ENCODE assay signal across 31 cellular contexts in the genomic region with DNA sequence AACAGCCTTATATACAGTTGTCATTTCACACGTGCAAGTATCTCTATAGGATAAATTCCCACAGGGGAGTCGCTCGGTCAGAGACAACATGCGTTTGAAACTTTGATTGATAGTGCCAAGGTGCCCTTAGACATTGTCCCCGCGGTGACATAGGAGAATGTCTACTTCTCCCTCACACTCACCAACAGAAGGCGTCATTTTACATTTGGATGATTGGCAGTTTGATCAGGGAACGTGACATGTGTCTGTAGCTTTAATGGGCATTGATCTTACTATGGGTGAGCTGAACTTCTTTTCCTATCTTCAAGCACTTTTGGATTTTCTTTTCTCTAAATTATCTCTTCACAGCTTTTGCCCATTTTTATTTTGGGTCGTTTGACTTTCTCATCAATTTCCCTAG. TPM values are rescaled to one million over a fixed set of nuclear protein-coding genes. Genes with fewer than 3 reads are reported as not detected.
"Had no signal": no experiment of that assay in that cellular context is flagged by ENCODE, and none has a peak within 500 bp of the region (broad histone marks: within the 10 kb centered on the region; RNA-seq: fewer than 3 reads in every experiment).

No MANE protein-coding gene starts in this region.

- ATAC-seq: naive thymus-derived CD8-positive, alpha-beta T cell; natural killer cell treated with Interleukin-12 subunit alpha and Interleukin-12 subunit beta and Interleukin-15 and Interleukin-18, amount 100 ng/mL, for 72 hours; psoas muscle; right cardiac atrium; right lobe of liver; stimulated activated effector memory CD8-positive, alpha-beta T cell treated with anti-CD3 and anti-CD28 coated beads, Interleukin-12 subunit alpha, Interleukin-12 subunit beta, amount 100 ng/mL, for 72 hours; stimulated activated naive B cell treated with anti-CD40 and anti-IgM and Interleukin-4, amounts not matched to agents 10 μg/mL and 1 μg/mL and 100 μg/mL, for 72 hours had no signal

- DNase-seq: naive thymus-derived CD8-positive, alpha-beta T cell; nephron progenitor cell; occipital lobe; ovary; psoas muscle; right cardiac atrium; right lobe of liver; sigmoid colon; small intestine; stimulated activated CD4-positive, alpha-beta T cell treated with anti-CD3 and anti-CD28 coated beads, Interleukin-15, amount 100 ng/mL, for 24 hours; stimulated activated CD4-positive, alpha-beta T cell treated with anti-CD3 and anti-CD28 coated beads, Interleukin-2, amount 100 ng/mL, for 24 hours; stimulated activated CD4-positive, alpha-beta T cell treated with anti-CD3 and anti-CD28 coated beads, Interleukin-2, amount 100 ng/mL, for 48 hours; stimulated activated CD4-positive, alpha-beta T cell treated with anti-CD3 and anti-CD28 coated beads, Interleukin-4, amount 100 ng/mL, for 24 hours; stimulated activated naive B cell treated with anti-CD40 and anti-IgM and Interleukin-4, amounts not matched to agents 10 μg/mL and 1 μg/mL and 100 μg/mL, for 72 hours; stimulated activated naive CD4-positive, alpha-beta T cell treated with Interleukin-2 at 50 U/mL for 16 hours; stomach; tibial artery; transverse colon; upper lobe of left lung had no signal

- H3K9me3 ChIP-seq: ovary, psoas muscle, right lobe of liver, sigmoid colon, stomach, tibial artery, transverse colon, upper lobe of left lung, vagina had no signal

- H3K27ac ChIP-seq: neural progenitor cell, ovary, parathyroid adenoma, psoas muscle, right lobe of liver, sigmoid colon, stomach, tibial artery, transverse colon, upper lobe of left lung, vagina had no signal

- H3K36me3 Mint-ChIP-seq: naive thymus-derived CD8-positive, alpha-beta T cell; natural killer cell treated with Interleukin-12 subunit alpha and Interleukin-12 subunit beta and Interleukin-15 and Interleukin-18, amount 100 ng/mL, for 72 hours; neural progenitor cell; stimulated activated effector memory CD8-positive, alpha-beta T cell treated with anti-CD3 and anti-CD28 coated beads, Interleukin-12 subunit alpha, Interleukin-12 subunit beta, amount 100 ng/mL, for 72 hours; stimulated activated naive B cell treated with anti-CD40 and anti-IgM and Interleukin-4, amounts not matched to agents 10 μg/mL and 1 μg/mL and 100 μg/mL, for 72 hours had no signal

- H3K4me1 ChIP-seq: neural progenitor cell, parathyroid adenoma, psoas muscle, right lobe of liver, stomach, transverse colon, upper lobe of left lung had no signal

- H3K4me1 Mint-ChIP-seq: naive thymus-derived CD8-positive, alpha-beta T cell; nephron progenitor cell; stimulated activated effector memory CD8-positive, alpha-beta T cell treated with anti-CD3 and anti-CD28 coated beads, Interleukin-12 subunit alpha, Interleukin-12 subunit beta, amount 100 ng/mL, for 72 hours had no signal

- H3K27me3 ChIP-seq: ovary, right lobe of liver, upper lobe of left lung, vagina had no signal

- H3K27ac Mint-ChIP-seq: naive thymus-derived CD8-positive, alpha-beta T cell; natural killer cell treated with Interleukin-12 subunit alpha and Interleukin-12 subunit beta and Interleukin-15 and Interleukin-18, amount 100 ng/mL, for 72 hours; nephron progenitor cell; neural progenitor cell; progenitor cell of endocrine pancreas; stimulated activated effector memory CD8-positive, alpha-beta T cell treated with anti-CD3 and anti-CD28 coated beads, Interleukin-12 subunit alpha, Interleukin-12 subunit beta, amount 100 ng/mL, for 72 hours; stimulated activated naive B cell treated with anti-CD40 and anti-IgM and Interleukin-4, amounts not matched to agents 10 μg/mL and 1 μg/mL and 100 μg/mL, for 72 hours; stimulated activated naive CD8-positive, alpha-beta T cell treated with anti-CD3 and anti-CD28 coated beads, Interleukin-15, Interleukin-2, amounts not matched to agents 100 ng/mL and 50 ng/mL, for 24 hours had no signal

- H2AFZ ChIP-seq: neural progenitor cell, parathyroid adenoma had no signal

- H3K4me2 ChIP-seq: neural progenitor cell had no signal

- H3K9me3 Mint-ChIP-seq: naive thymus-derived CD8-positive, alpha-beta T cell; natural killer cell treated with Interleukin-12 subunit alpha and Interleukin-12 subunit beta and Interleukin-15 and Interleukin-18, amount 100 ng/mL, for 72 hours; nephron progenitor cell; neural progenitor cell; stimulated activated effector memory CD8-positive, alpha-beta T cell treated with anti-CD3 and anti-CD28 coated beads, Interleukin-12 subunit alpha, Interleukin-12 subunit beta, amount 100 ng/mL, for 72 hours; stimulated activated naive B cell treated with anti-CD40 and anti-IgM and Interleukin-4, amounts not matched to agents 10 μg/mL and 1 μg/mL and 100 μg/mL, for 72 hours; stimulated activated naive CD8-positive, alpha-beta T cell treated with anti-CD3 and anti-CD28 coated beads, Interleukin-15, Interleukin-2, amounts not matched to agents 100 ng/mL and 50 ng/mL, for 24 hours had no signal

- H3K9ac ChIP-seq: neural progenitor cell, parathyroid adenoma had no signal

- H3K4me3 Mint-ChIP-seq: naive thymus-derived CD8-positive, alpha-beta T cell; natural killer cell treated with Interleukin-12 subunit alpha and Interleukin-12 subunit beta and Interleukin-15 and Interleukin-18, amount 100 ng/mL, for 72 hours; nephron progenitor cell; neural progenitor cell; stimulated activated effector memory CD8-positive, alpha-beta T cell treated with anti-CD3 and anti-CD28 coated beads, Interleukin-12 subunit alpha, Interleukin-12 subunit beta, amount 100 ng/mL, for 72 hours; stimulated activated naive B cell treated with anti-CD40 and anti-IgM and Interleukin-4, amounts not matched to agents 10 μg/mL and 1 μg/mL and 100 μg/mL, for 72 hours; stimulated activated naive CD8-positive, alpha-beta T cell treated with anti-CD3 and anti-CD28 coated beads, Interleukin-15, Interleukin-2, amounts not matched to agents 100 ng/mL and 50 ng/mL, for 24 hours had no signal

- H3K36me3 ChIP-seq: neural progenitor cell, ovary, right lobe of liver, sigmoid colon, stomach, tibial artery, transverse colon, upper lobe of left lung, vagina had no signal

- H3K4me3 ChIP-seq: neural progenitor cell, ovary, psoas muscle, right lobe of liver, sigmoid colon, stomach, tibial artery, transverse colon, upper lobe of left lung, vagina had no signal

- H3K79me2 ChIP-seq: parathyroid adenoma had no signal

RNA-seq across cellular contexts. Expression of a gene that starts 42.6 kb away (rescaled TPM):
- total RNA-seq: naive thymus-derived CD8-positive, alpha-beta T cell; natural killer cell treated with Interleukin-12 subunit alpha and Interleukin-12 subunit beta and Interleukin-15 and Interleukin-18, amount 100 ng/mL, for 72 hours; occipital lobe; osteoblast; ovary; progenitor cell of endocrine pancreas; renal cortical epithelial cell; right cardiac atrium; right lobe of liver; sigmoid colon; stomach; subcutaneous adipose tissue; temporal lobe; transverse colon; upper lobe of left lung; ureter; vagina had no signal
- polyA plus RNA-seq: naive thymus-derived CD8-positive, alpha-beta T cell; ovary; right cardiac atrium; sigmoid colon; stomach had no signal
